29 cellular contexts compared by ENCODE assay signal in the genomic region with DNA sequence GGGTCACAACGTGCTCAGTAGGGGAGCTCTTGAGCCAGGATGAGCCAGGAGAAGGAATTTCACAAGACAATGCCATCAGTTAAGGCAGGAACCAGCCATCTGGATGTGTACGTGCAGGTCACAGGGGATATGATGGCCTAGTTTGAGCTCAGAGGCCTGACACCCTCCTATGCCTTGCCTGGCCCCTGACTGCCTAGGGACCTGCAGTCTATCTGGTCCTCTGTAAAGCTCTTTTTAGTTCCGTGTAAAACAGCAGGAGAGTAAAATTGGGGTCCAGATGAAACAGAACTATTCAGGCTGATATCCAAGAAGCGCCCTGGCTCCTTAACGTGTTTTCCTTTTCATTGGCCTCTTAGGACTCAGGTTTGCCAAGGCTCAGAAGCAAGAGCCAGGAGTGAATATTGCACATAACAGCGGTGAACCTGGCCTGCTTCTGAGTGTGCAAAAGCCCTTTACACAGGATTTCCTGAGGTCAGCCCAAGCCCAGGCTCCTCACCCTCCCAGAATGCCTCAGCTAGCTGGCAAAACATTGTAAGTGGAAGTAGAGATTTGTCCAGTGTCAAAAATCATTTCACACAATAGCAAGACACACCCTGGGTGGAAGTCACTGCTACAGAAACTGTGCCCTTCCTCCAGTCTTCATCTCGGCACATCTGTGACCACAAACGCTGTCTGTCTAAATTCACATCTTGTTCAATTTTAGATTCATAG.
DNase-seq lines count a peak whose midpoint lies in the region; ATAC-seq and TF ChIP-seq lines count a peak whose summit lies in the region.
"Had no signal": no experiment of that assay in that cellular context is flagged by ENCODE, and none has a peak within 500 bp of the region (broad histone marks: within the 10 kb centered on the region; RNA-seq: fewer than 3 reads in every experiment).

No MANE protein-coding gene starts in this region.

- TF ChIP-seq CTCF in coronary artery (IDR thresholded peaks at IDR 0.05) = no peak
- TF ChIP-seq CTCF in nephron (IDR thresholded peaks at IDR 0.05; ENCODE audit: unreplicated experiment in 3 of 3) = no peak
- no peak for TF ChIP-seq CTCF in RWPE1 (conservative IDR thresholded peaks at IDR 0.05; ENCODE audit: low read depth)

- H3K27ac Mint-ChIP-seq in T-helper 1 cell treated with Interleukin-12 subunit alpha and Interleukin-12 subunit beta and Interleukin-4 antibody, amounts not matched to agents 30 μg/mL and 1 μg/mL, for 36 hours = peak overlapping the region; percentile 43
- peak overlapping the region in 2 of 3 experiments; percentile 41 to 46 for H3K27ac Mint-ChIP-seq in nephron
- H3K27ac Mint-ChIP-seq: activated naive CD8-positive, alpha-beta T cell treated with anti-CD3 and anti-CD28 coated beads for 36 hours; activated T-helper 2 cell treated with anti-CD3 and anti-CD28 coated beads, Interferon-gamma antibody, Interleukin-2, Interleukin-4, amounts not matched to agents 10 μg/mL and 5 μg/mL and 100 μg/mL, durations not matched to agents 14 hours and 24 hours and 36 hours; nephron progenitor cell had no signal

- no peak for DNase-seq in T-helper 1 cell
- DNase-seq in NAMALWA (ENCODE audit: low spot score) = peak; percentile 47
- peak; percentile 55 for DNase-seq in coronary artery (ENCODE audit: low spot score)
- DNase-seq in RWPE1 (ENCODE audit: low spot score) = no peak
- DNase-seq in midbrain (lab: John Stamatoyannopoulos, UW) = no peak
- DNase-seq: activated CD4-positive, alpha-beta T cell treated with anti-CD3 and anti-CD28 coated beads, Interleukin-2, amount 50 U/mL, for 4 hours; activated CD8-positive, alpha-beta memory T cell treated with anti-CD3 and anti-CD28 coated beads, Interleukin-2, amount 50 U/mL, for 4 hours; activated naive CD8-positive, alpha-beta T cell treated with anti-CD3 and anti-CD28 coated beads for 36 hours; AML-193; Caco-2; effector memory CD4-positive, alpha-beta T cell; gastrocnemius medialis; GM23248; mesenchymal stem cell; NCI-H1048; NCI-H187 treated with DMSO at 0.1 percent for 48 hours; NCI-H748 treated with DMSO at 0.1 percent for 48 hours; nephron progenitor cell; OCI-M1; SHP77 treated with DMSO at 0.1 percent for 48 hours; stimulated activated CD4-positive, alpha-beta T cell treated with anti-CD3 and anti-CD28 coated beads, Interleukin-2, amount 100 ng/mL, for 24 hours; stimulated activated naive CD4-positive, alpha-beta T cell; thyroid gland had no signal

- H3K4me3 ChIP-seq in coronary artery = no peak overlapping the region
- H3K4me3 ChIP-seq: esophagus muscularis mucosa, gastrocnemius medialis, GM23248, thyroid gland had no signal

- CTCF ChIA-PET in RWPE1 (lab: Yijun Ruan, JAX) = no interaction called here

- H3K4me1 Mint-ChIP-seq in T-helper 1 cell treated with Interleukin-12 subunit alpha and Interleukin-12 subunit beta and Interleukin-4 antibody, amounts not matched to agents 30 μg/mL and 1 μg/mL, for 36 hours (ENCODE audit: low read depth) = peaks cover 31% of the 10 kb centered on the region
- H3K4me1 Mint-ChIP-seq in nephron = peaks cover 18% of the 10 kb centered on the region
- H3K4me1 Mint-ChIP-seq: activated naive CD8-positive, alpha-beta T cell treated with anti-CD3 and anti-CD28 coated beads for 36 hours had no signal

- no peak overlapping the region for H3K4me3 Mint-ChIP-seq in T-helper 1 cell treated with Interleukin-12 subunit alpha and Interleukin-12 subunit beta and Interleukin-4 antibody, amounts not matched to agents 30 μg/mL and 1 μg/mL, for 36 hours
- H3K4me3 Mint-ChIP-seq in nephron = no peak overlapping the region
- H3K4me3 Mint-ChIP-seq: activated naive CD8-positive, alpha-beta T cell treated with anti-CD3 and anti-CD28 coated beads for 36 hours; nephron progenitor cell had no signal

- no peaks in the 10 kb centered on the region for H3K36me3 Mint-ChIP-seq in T-helper 1 cell treated with Interleukin-12 subunit alpha and Interleukin-12 subunit beta and Interleukin-4 antibody, amounts not matched to agents 30 μg/mL and 1 μg/mL, for 36 hours (ENCODE audit: low read depth)
- peaks cover 12% of the 10 kb centered on the region for H3K36me3 Mint-ChIP-seq in nephron (ENCODE audit: low read depth)
- H3K36me3 Mint-ChIP-seq: activated naive CD8-positive, alpha-beta T cell treated with anti-CD3 and anti-CD28 coated beads for 36 hours had no signal

- H3K27me3 Mint-ChIP-seq in T-helper 1 cell treated with Interleukin-12 subunit alpha and Interleukin-12 subunit beta and Interleukin-4 antibody, amounts not matched to agents 30 μg/mL and 1 μg/mL, for 36 hours (ENCODE audit: low read depth) = no peaks in the 10 kb centered on the region
- H3K27me3 Mint-ChIP-seq in nephron (ENCODE audit: low read depth) = peaks cover 10% of the 10 kb centered on the region
- H3K27me3 Mint-ChIP-seq: activated naive CD8-positive, alpha-beta T cell treated with anti-CD3 and anti-CD28 coated beads for 36 hours had no signal

- peaks cover 7% of the 10 kb centered on the region for H3K9me3 Mint-ChIP-seq in T-helper 1 cell treated with Interleukin-12 subunit alpha and Interleukin-12 subunit beta and Interleukin-4 antibody, amounts not matched to agents 30 μg/mL and 1 μg/mL, for 36 hours
- H3K9me3 Mint-ChIP-seq in nephron = peaks cover 7% of the 10 kb centered on the region

- POLR2A ChIA-PET in RWPE1 (lab: Yijun Ruan, JAX; ENCODE audit: low non-redundant PET) = no interaction called here

- ATAC-seq in activated CD4-positive, CD25-positive, alpha-beta regulatory T cell treated with anti-CD3 and anti-CD28 coated beads, Interleukin-2, amount 50 U/mL, for 24 hours = no peak
- ATAC-seq: gastrocnemius medialis had no signal

- peak overlapping the region in 1 of 2 donors; percentile 3 for H3K27ac ChIP-seq in coronary artery
- no peak overlapping the region for H3K27ac ChIP-seq in RWPE1
- H3K27ac ChIP-seq: esophagus muscularis mucosa, gastrocnemius medialis, GM23248, KMS-11, thyroid gland had no signal

Comparison
In these comparisons a context has a peak if more than half of its experiments do, and no peak if none do; other contexts are left out.
1. DNase-seq: peak in NAMALWA (single experiment) and coronary artery (single experiment); none in T-helper 1 cell (0 of 5), RWPE1 (single experiment) and midbrain (single experiment).